In the genomic region with DNA sequence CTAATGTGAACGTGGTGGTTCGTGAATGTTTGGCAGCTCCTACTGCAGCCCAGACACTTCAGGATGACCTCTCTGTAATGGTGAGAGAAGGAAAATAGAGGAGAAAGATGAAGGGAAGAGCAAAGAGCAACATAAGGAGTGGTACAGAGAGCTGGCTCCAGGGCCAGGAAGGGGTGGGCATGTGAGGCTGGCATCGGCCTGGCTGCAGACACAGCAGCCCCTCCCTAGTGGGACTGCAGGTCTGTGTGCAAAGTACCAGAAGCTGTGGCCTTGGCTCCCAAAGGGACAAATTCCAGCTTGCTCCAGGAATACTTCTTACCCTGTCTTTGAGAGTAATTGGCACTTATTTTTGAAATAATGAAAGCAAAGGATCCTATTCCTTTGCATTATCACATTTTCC, we compare ENCODE assay signal across 24 cellular contexts. TPM values are rescaled to one million over a fixed set of nuclear protein-coding genes. Genes with fewer than 3 reads are reported as not detected.
DNase-seq lines count a peak whose midpoint lies in the region; ATAC-seq and TF ChIP-seq lines count a peak whose summit lies in the region.
"Had no signal": no experiment of that assay in that cellular context is flagged by ENCODE, and none has a peak within 500 bp of the region (broad histone marks: within the 10 kb centered on the region; RNA-seq: fewer than 3 reads in every experiment).

No MANE protein-coding gene starts in this region.

- no peaks in the 10 kb centered on the region for H3K9me3 ChIP-seq in stomach smooth muscle (ENCODE audit: control insufficient read depth in 2 of 2, low read length in 2 of 2)
- H3K9me3 ChIP-seq: colonic mucosa, MG63, spleen, uterus had no signal

- peaks cover 17 to 19% of the 10 kb centered on the region in 2 donors for H3K36me3 ChIP-seq in stomach smooth muscle (ENCODE audit: control insufficient read depth in 2 of 2, insufficient read depth in 2 of 2, low read length in 2 of 2)
- H3K36me3 ChIP-seq: colonic mucosa, spleen, uterus had no signal

- H3K27ac Mint-ChIP-seq in chondrocyte (ENCODE audit: unreplicated experiment), result peak overlapping the region; percentile 98
- peak overlapping the region; percentile 27 for H3K27ac Mint-ChIP-seq in mesothelial cell of epicardium
- H3K27ac Mint-ChIP-seq: activated CD8-positive, alpha-beta T cell treated with anti-CD3 and anti-CD28 coated beads for 36 hours; immature natural killer cell; naive thymus-derived CD8-positive, alpha-beta T cell; T-helper 1 cell treated with Interleukin-12 subunit alpha and Interleukin-12 subunit beta and Interleukin-4 antibody, amounts not matched to agents 30 μg/mL and 1 μg/mL, for 36 hours had no signal

- H3K4me1 Mint-ChIP-seq in chondrocyte (ENCODE audit: low read depth) (peaks cover 99% of the 10 kb centered on the region), mesothelial cell of epicardium (peaks cover 63% of the 10 kb centered on the region)
- H3K4me1 Mint-ChIP-seq: immature natural killer cell; naive thymus-derived CD8-positive, alpha-beta T cell had no signal

- no peak for ATAC-seq in GM21526 (IDR thresholded peaks at IDR 0.05; ENCODE audit: low FRiP score, unreplicated experiment)
- ATAC-seq: activated CD8-positive, alpha-beta T cell treated with anti-CD3 and anti-CD28 coated beads for 36 hours; left lobe of liver; naive thymus-derived CD8-positive, alpha-beta T cell had no signal

- H3K4me3 ChIP-seq in stomach smooth muscle (ENCODE audit: low read length in 2 of 2), result no peak overlapping the region
- H3K4me3 ChIP-seq: colonic mucosa, MG63, spleen, uterus had no signal

- H3K27me3 Mint-ChIP-seq in chondrocyte (ENCODE audit: low read depth), result no peaks in the 10 kb centered on the region
- H3K27me3 Mint-ChIP-seq in mesothelial cell of epicardium (ENCODE audit: low read depth), result no peaks in the 10 kb centered on the region

- peaks cover 72% of the 10 kb centered on the region for H3K4me1 ChIP-seq in stomach smooth muscle (ENCODE audit: control insufficient read depth, insufficient read depth, low read length)

- H3K36me3 Mint-ChIP-seq in chondrocyte (ENCODE audit: low read depth), result peaks cover 27% of the 10 kb centered on the region
- H3K36me3 Mint-ChIP-seq in mesothelial cell of epicardium, result peaks cover 14% of the 10 kb centered on the region
- H3K36me3 Mint-ChIP-seq: CD14-positive monocyte; immature natural killer cell; naive thymus-derived CD8-positive, alpha-beta T cell had no signal

- no peaks in the 10 kb centered on the region for H3K9me3 Mint-ChIP-seq in chondrocyte (ENCODE audit: low read depth)
- no peaks in the 10 kb centered on the region for H3K9me3 Mint-ChIP-seq in mesothelial cell of epicardium
- H3K9me3 Mint-ChIP-seq: activated CD8-positive, alpha-beta T cell treated with anti-CD3 and anti-CD28 coated beads for 36 hours; CD14-positive monocyte; immature natural killer cell; naive thymus-derived CD8-positive, alpha-beta T cell; T-helper 1 cell treated with Interleukin-12 subunit alpha and Interleukin-12 subunit beta and Interleukin-4 antibody, amounts not matched to agents 30 μg/mL and 1 μg/mL, for 36 hours had no signal

- H3K27me3 ChIP-seq in stomach smooth muscle (ENCODE audit: control insufficient read depth in 1 of 2, insufficient read depth in 2 of 2, low read length in 2 of 2), result no peaks in the 10 kb centered on the region
- H3K27me3 ChIP-seq: colonic mucosa, MG63, spleen, uterus had no signal

- H3K27ac ChIP-seq in VCaP (peak overlapping the region; percentile 96), stomach smooth muscle (ENCODE audit: low read length) (peak overlapping the region; percentile 78)
- H3K27ac ChIP-seq: colonic mucosa, spleen, uterus had no signal

- H3K9ac ChIP-seq in stomach smooth muscle (ENCODE audit: low read length in 2 of 2), result no peak overlapping the region

- H3K4me3 Mint-ChIP-seq in chondrocyte (ENCODE audit: unreplicated experiment) (no peak overlapping the region), mesothelial cell of epicardium (no peak overlapping the region)
- H3K4me3 Mint-ChIP-seq: activated CD8-positive, alpha-beta T cell treated with anti-CD3 and anti-CD28 coated beads for 36 hours; CD14-positive monocyte; immature natural killer cell; naive thymus-derived CD8-positive, alpha-beta T cell; T-helper 1 cell treated with Interleukin-12 subunit alpha and Interleukin-12 subunit beta and Interleukin-4 antibody, amounts not matched to agents 30 μg/mL and 1 μg/mL, for 36 hours had no signal

- TF ChIP-seq CTCF in VCaP (conservative IDR thresholded peaks at IDR 0.05) (no peak), chondrocyte (IDR thresholded peaks at IDR 0.05) (no peak), mesothelial cell of epicardium (IDR thresholded peaks at IDR 0.05; ENCODE audit: unreplicated experiment) (no peak)

- DNase-seq in chondrocyte (ENCODE audit: low spot score) (no peak), mesothelial cell of epicardium (ENCODE audit: low spot score in 2 of 2, unreplicated experiment in 2 of 2) (no peak), putamen (ENCODE audit: low spot score) (no peak), NCI-H2029 (lab: John Stamatoyannopoulos, UW) (no peak)
- DNase-seq: activated CD4-positive, CD25-positive, alpha-beta regulatory T cell treated with anti-CD3 and anti-CD28 coated beads, Interleukin-2, amount 50 U/mL, for 72 hours; activated CD8-positive, alpha-beta T cell treated with anti-CD3 and anti-CD28 coated beads for 36 hours; activated gamma-delta T cell; activated T-cell treated with anti-CD3 and anti-CD28 coated beads for 4 hours; colonic mucosa; DND-41; immature natural killer cell; KG1; MG63; naive thymus-derived CD8-positive, alpha-beta T cell; NCI-H2081; NCI-H774; spleen; uterus had no signal

RNA-seq across cellular contexts. Expression of a gene that starts 10.0 kb away (rescaled TPM):
- total RNA-seq in chondrocyte, result 2,561 to 3,511 TPM (median 3,398 TPM) in 3 replicates
- 734 to 772 TPM (median 749 TPM) in 3 replicates for total RNA-seq in mesothelial cell of epicardium
